Comparison of ENCODE assay signal across 14 cellular contexts in the genomic region with DNA sequence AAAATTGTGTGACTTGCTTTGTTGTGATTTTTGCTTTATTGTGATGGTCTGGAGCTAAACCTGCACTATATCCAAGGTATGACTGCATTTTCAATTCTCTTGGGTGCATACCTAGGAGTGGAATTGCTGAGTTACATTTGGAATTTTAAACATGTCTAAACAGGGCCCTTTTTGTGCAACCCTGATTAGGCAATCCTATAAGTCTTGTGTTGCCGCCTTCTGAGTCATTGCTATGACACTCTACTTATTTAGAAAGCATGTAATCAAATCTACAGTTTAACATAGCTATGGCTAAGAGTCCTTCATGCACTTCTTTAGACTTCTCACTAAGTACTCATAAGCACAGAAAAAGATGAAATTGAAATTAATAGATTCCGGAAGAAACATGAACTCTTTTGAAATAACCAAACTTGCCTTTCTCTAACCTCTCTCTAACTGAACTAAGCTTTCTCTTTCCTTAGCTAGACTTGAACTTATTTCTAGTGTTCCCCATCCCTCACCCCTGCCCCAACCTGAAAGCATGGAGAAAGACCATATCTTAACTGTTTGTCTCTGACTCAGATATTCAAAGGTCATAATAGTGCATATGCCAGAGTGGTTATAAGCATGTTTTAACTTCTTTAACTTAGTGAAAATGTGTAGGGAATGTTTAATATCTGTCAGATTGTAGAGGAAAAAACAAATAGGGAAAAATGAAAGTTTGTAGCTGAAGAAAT.
DNase-seq lines count a peak whose midpoint lies in the region; ATAC-seq, FAIRE-seq and TF ChIP-seq lines count a peak whose summit lies in the region.
"Had no signal": no experiment of that assay in that cellular context is flagged by ENCODE, and none has a peak within 500 bp of the region (broad histone marks: within the 10 kb centered on the region; RNA-seq: fewer than 3 reads in every experiment).

No MANE protein-coding gene starts in this region.

- peaks cover 4% of the 10 kb centered on the region for H3K27me3 Mint-ChIP-seq in nephron progenitor cell (ENCODE audit: low read depth, poor library complexity)
- H3K27me3 Mint-ChIP-seq in T-helper 17 cell: peaks cover 27% of the 10 kb centered on the region

- H3K27me3 ChIP-seq in kidney epithelial cell (ENCODE audit: control insufficient read depth, insufficient read depth, low read length) (no peaks in the 10 kb centered on the region), sigmoid colon (no peaks in the 10 kb centered on the region)

- no peak overlapping the region for H3K27ac Mint-ChIP-seq in nephron progenitor cell
- H3K27ac Mint-ChIP-seq in T-helper 17 cell: no peak overlapping the region
- H3K27ac Mint-ChIP-seq: nephron had no signal

- 85 to 87% methylated on average over 2 of the region's 2 CpGs for WGBS in sigmoid colon, 2 donors

- H3K4me3 Mint-ChIP-seq in nephron progenitor cell (no peak overlapping the region), T-helper 17 cell (no peak overlapping the region)
- H3K4me3 Mint-ChIP-seq: nephron had no signal

- H3K4me1 Mint-ChIP-seq in nephron progenitor cell: no peaks in the 10 kb centered on the region
- H3K4me1 Mint-ChIP-seq in T-helper 17 cell: no peaks in the 10 kb centered on the region
- H3K4me1 Mint-ChIP-seq: nephron had no signal

- TF ChIP-seq CTCF in kidney epithelial cell (IDR thresholded peaks at IDR 0.05; ENCODE audit: insufficient read depth, low read length, poor library complexity, severe bottlenecking): no peak
- TF ChIP-seq CTCF in nephron progenitor cell (IDR thresholded peaks at IDR 0.05): no peak
- TF ChIP-seq CTCF in sigmoid colon (IDR thresholded peaks at IDR 0.05): no peak

- ATAC-seq in HG03135 (IDR thresholded peaks at IDR 0.05; ENCODE audit: unreplicated experiment): no peak
- no peak for ATAC-seq in T-helper 17 cell

- peaks cover 10% of the 10 kb centered on the region for H3K9me3 Mint-ChIP-seq in nephron progenitor cell

- H3K9me3 ChIP-seq in T-helper 17 cell (ENCODE audit: control insufficient read depth, low read length, poor library complexity, severe bottlenecking) (no peaks in the 10 kb centered on the region), sigmoid colon (peaks cover 0 to 2% (median 0%) of the 10 kb centered on the region in 4 donors)

- no peak for TF ChIP-seq POLR2A in sigmoid colon (IDR thresholded peaks at IDR 0.05)

- DNase-seq in AG08396 (ENCODE audit: low spot score): peak; percentile 26
- peak; percentile 92 for DNase-seq in HTR-8/SVneo (ENCODE audit: insufficient read length, low spot score)
- DNase-seq in astrocyte of the hippocampus (ENCODE audit: low read depth, low spot score): peak; percentile 40
- DNase-seq in kidney epithelial cell (ENCODE audit: low read depth): peak; percentile 41
- no peak for DNase-seq in nephron progenitor cell
- no peak for DNase-seq in T-helper 17 cell
- no peak for DNase-seq in sigmoid colon
- DNase-seq: activated CD8-positive, alpha-beta memory T cell treated with anti-CD3 and anti-CD28 coated beads, Interleukin-2, amount 50 U/mL, for 48 hours; amygdala; GOT3; kidney; NCI-H2107 had no signal

- no peak for TF ChIP-seq EP300 in sigmoid colon (IDR thresholded peaks at IDR 0.05)

- intact Hi-C loops in sigmoid colon (cut with DNase I): no loop called here

- H3K4me3 ChIP-seq in kidney epithelial cell (ENCODE audit: low read depth, low read length) (no peak overlapping the region), sigmoid colon (no peak overlapping the region)

- H3K4me1 ChIP-seq in sigmoid colon: no peaks in the 10 kb centered on the region

- no peaks in the 10 kb centered on the region for H3K36me3 Mint-ChIP-seq in nephron progenitor cell (ENCODE audit: low read depth)
- H3K36me3 Mint-ChIP-seq in T-helper 17 cell (ENCODE audit: low read depth): peaks cover 5% of the 10 kb centered on the region

- H3K27ac ChIP-seq in sigmoid colon: no peak overlapping the region

- peak; percentile 100 for FAIRE-seq in HTR-8/SVneo (lab: Jason Lieb, UNC)

- no peaks in the 10 kb centered on the region for H3K36me3 ChIP-seq in kidney epithelial cell (ENCODE audit: control insufficient read depth, insufficient read depth, low read length)
- no peaks in the 10 kb centered on the region for H3K36me3 ChIP-seq in sigmoid colon

Comparison
In these comparisons a context has a peak if more than half of its experiments do, and no peak if none do; other contexts are left out.
1. DNase-seq: peak in AG08396 (single experiment), HTR-8/SVneo (single experiment), astrocyte of the hippocampus (single experiment) and kidney epithelial cell (single experiment); none in nephron progenitor cell (single experiment), T-helper 17 cell (0 of 3) and sigmoid colon (single experiment).